Comparison of ENCODE assay signal across 10 cellular contexts in genomic region chr6:158815379-158815724, GRCh38. TPM values are rescaled to one million over a fixed set of nuclear protein-coding genes. Genes with fewer than 3 reads are reported as not detected.
A peak's percentile ranks its signal among the peaks of the same experiment; 100 is the strongest.
DNase-seq lines count a peak whose midpoint lies in the region; ATAC-seq and FAIRE-seq lines count a peak whose summit lies in the region.
"Had no signal": no experiment of that assay in that cellular context is flagged by ENCODE, and none has a peak within 500 bp of the region (broad histone marks: within the 10 kb centered on the region; RNA-seq: fewer than 3 reads in every experiment).

No MANE protein-coding gene starts in this region.

- peaks cover 3% of the 10 kb centered on the region for H3K9me3 Mint-ChIP-seq in activated T-cell treated with anti-CD3 and anti-CD28 coated beads, Interleukin-2, amount 50 U/mL, for 24 hours
- no peaks in the 10 kb centered on the region for H3K9me3 Mint-ChIP-seq in activated CD8-positive, alpha-beta T cell treated with anti-CD3 and anti-CD28 coated beads, Interleukin-2, amount 10 ng/mL, durations not matched to agents 7 days and 5 days (ENCODE audit: insufficient read depth)
- no peaks in the 10 kb centered on the region for H3K9me3 Mint-ChIP-seq in stimulated activated naive CD8-positive, alpha-beta T cell treated with anti-CD3 and anti-CD28 coated beads, Interleukin-15, amount 100 ng/mL, for 72 hours

- ATAC-seq in activated CD8-positive, alpha-beta T cell treated with anti-CD3 and anti-CD28 coated beads, Interleukin-2, amount 10 ng/mL, durations not matched to agents 7 days and 5 days, result no peak
- no peak for ATAC-seq in stimulated activated naive CD8-positive, alpha-beta T cell treated with anti-CD3 and anti-CD28 coated beads, Interleukin-15, amount 100 ng/mL, for 72 hours
- ATAC-seq in GM18868 (IDR thresholded peaks at IDR 0.05; ENCODE audit: unreplicated experiment), result no peak

- H3K27ac ChIP-seq in iPS-20b (ENCODE audit: low read length), result no peak overlapping the region

- H3K27me3 ChIP-seq in iPS-20b (ENCODE audit: insufficient read depth, low read length), result peaks cover 8% of the 10 kb centered on the region
- H3K27me3 ChIP-seq: BE2C had no signal

- no peak for FAIRE-seq in HTR-8/SVneo (lab: Jason Lieb, UNC)

- DNase-seq in activated T-cell treated with anti-CD3 and anti-CD28 coated beads, Interleukin-2, amount 50 U/mL, for 24 hours, result no peak
- no peak for DNase-seq in activated T-cell treated with anti-CD3 and anti-CD28 coated beads for 4 hours
- DNase-seq in activated CD8-positive, alpha-beta T cell treated with anti-CD3 and anti-CD28 coated beads, Interleukin-2, amount 10 ng/mL, durations not matched to agents 7 days and 5 days, result no peak
- no peak for DNase-seq in stimulated activated naive CD8-positive, alpha-beta T cell treated with anti-CD3 and anti-CD28 coated beads, Interleukin-15, amount 100 ng/mL, for 72 hours
- DNase-seq in HTR-8/SVneo (ENCODE audit: insufficient read length, low spot score), result no peak
- DNase-seq in superior temporal gyrus (ENCODE audit: extremely low spot score), result no peak
- DNase-seq: BE2C, midbrain had no signal

- CTCF ChIA-PET in activated CD8-positive, alpha-beta T cell treated with anti-CD3 and anti-CD28 coated beads, Interleukin-2, amount 10 ng/mL, durations not matched to agents 7 days and 5 days (lab: Charles Lee), result interaction anchor here (1.3 to 3.7 kb wide), 3 partner anchors 12 to 26 kb away, joined by 4 to 10 read pairs (median 7); no protein-coding TSS in a partner anchor

- H3K4me1 Mint-ChIP-seq in activated T-cell treated with anti-CD3 and anti-CD28 coated beads, Interleukin-2, amount 50 U/mL, for 24 hours (ENCODE audit: low read depth), result peaks cover 73% of the 10 kb centered on the region
- peaks cover 71% of the 10 kb centered on the region for H3K4me1 Mint-ChIP-seq in activated CD8-positive, alpha-beta T cell treated with anti-CD3 and anti-CD28 coated beads, Interleukin-2, amount 10 ng/mL, durations not matched to agents 7 days and 5 days (ENCODE audit: low read depth)
- peaks cover 81% of the 10 kb centered on the region for H3K4me1 Mint-ChIP-seq in stimulated activated naive CD8-positive, alpha-beta T cell treated with anti-CD3 and anti-CD28 coated beads, Interleukin-15, amount 100 ng/mL, for 72 hours

- peaks cover 51% of the 10 kb centered on the region for H3K4me1 ChIP-seq in iPS-20b (ENCODE audit: insufficient read depth, low read length)

- H3K36me3 Mint-ChIP-seq in activated T-cell treated with anti-CD3 and anti-CD28 coated beads, Interleukin-2, amount 50 U/mL, for 24 hours (ENCODE audit: low read depth), result peaks cover 78% of the 10 kb centered on the region
- H3K36me3 Mint-ChIP-seq in activated CD8-positive, alpha-beta T cell treated with anti-CD3 and anti-CD28 coated beads, Interleukin-2, amount 10 ng/mL, durations not matched to agents 7 days and 5 days (ENCODE audit: low read depth), result peaks cover 73% of the 10 kb centered on the region

- H3K4me3 ChIP-seq in iPS-20b (ENCODE audit: low read length), result peak overlapping the region; percentile 89

- peaks cover 5% of the 10 kb centered on the region for H3K9me3 ChIP-seq in iPS-20b (ENCODE audit: insufficient read depth, low read depth, low read length)
- H3K9me3 ChIP-seq: BE2C had no signal

- no peaks in the 10 kb centered on the region for H3K27me3 Mint-ChIP-seq in activated T-cell treated with anti-CD3 and anti-CD28 coated beads, Interleukin-2, amount 50 U/mL, for 24 hours
- H3K27me3 Mint-ChIP-seq in activated CD8-positive, alpha-beta T cell treated with anti-CD3 and anti-CD28 coated beads, Interleukin-2, amount 10 ng/mL, durations not matched to agents 7 days and 5 days (ENCODE audit: low read depth), result no peaks in the 10 kb centered on the region
- no peaks in the 10 kb centered on the region for H3K27me3 Mint-ChIP-seq in stimulated activated naive CD8-positive, alpha-beta T cell treated with anti-CD3 and anti-CD28 coated beads, Interleukin-15, amount 100 ng/mL, for 72 hours

- no peak overlapping the region for H3K9ac ChIP-seq in iPS-20b (ENCODE audit: low read depth, low read length)

- H3K4me3 Mint-ChIP-seq in activated T-cell treated with anti-CD3 and anti-CD28 coated beads, Interleukin-2, amount 50 U/mL, for 24 hours, result peak overlapping the region; percentile 100
- H3K4me3 Mint-ChIP-seq in activated CD8-positive, alpha-beta T cell treated with anti-CD3 and anti-CD28 coated beads, Interleukin-2, amount 10 ng/mL, durations not matched to agents 7 days and 5 days, result peak overlapping the region; percentile 99
- peak overlapping the region; percentile 92 to 98 for H3K4me3 Mint-ChIP-seq in stimulated activated naive CD8-positive, alpha-beta T cell treated with anti-CD3 and anti-CD28 coated beads, Interleukin-15, amount 100 ng/mL, for 72 hours

- POLR2A ChIA-PET in activated CD8-positive, alpha-beta T cell treated with anti-CD3 and anti-CD28 coated beads, Interleukin-2, amount 10 ng/mL, durations not matched to agents 7 days and 5 days (lab: Charles Lee), result interaction anchor here (2.1 kb wide), 1 partner anchor 54 kb away, joined by 16 read pairs; no protein-coding TSS in a partner anchor

- H3K27ac Mint-ChIP-seq in activated T-cell treated with anti-CD3 and anti-CD28 coated beads, Interleukin-2, amount 50 U/mL, for 24 hours, result peak overlapping the region; percentile 99
- peak overlapping the region; percentile 70 for H3K27ac Mint-ChIP-seq in activated CD8-positive, alpha-beta T cell treated with anti-CD3 and anti-CD28 coated beads, Interleukin-2, amount 10 ng/mL, durations not matched to agents 7 days and 5 days
- peak overlapping the region in 1 of 2 donors; percentile 96 for H3K27ac Mint-ChIP-seq in stimulated activated naive CD8-positive, alpha-beta T cell treated with anti-CD3 and anti-CD28 coated beads, Interleukin-15, amount 100 ng/mL, for 72 hours

- H3K36me3 ChIP-seq in iPS-20b (ENCODE audit: insufficient read depth, low read depth, low read length), result peaks cover 75% of the 10 kb centered on the region

RNA-seq across cellular contexts. Expression of gene EZR, which starts 3.8 kb away (rescaled TPM):
- total RNA-seq in activated CD8-positive, alpha-beta T cell treated with anti-CD3 and anti-CD28 coated beads, Interleukin-2, amount 10 ng/mL, durations not matched to agents 7 days and 5 days, result 100 to 1,000 TPM; 177 to 180 TPM
